Comparison of ENCODE assay signal across 8 cellular contexts in the genomic region with DNA sequence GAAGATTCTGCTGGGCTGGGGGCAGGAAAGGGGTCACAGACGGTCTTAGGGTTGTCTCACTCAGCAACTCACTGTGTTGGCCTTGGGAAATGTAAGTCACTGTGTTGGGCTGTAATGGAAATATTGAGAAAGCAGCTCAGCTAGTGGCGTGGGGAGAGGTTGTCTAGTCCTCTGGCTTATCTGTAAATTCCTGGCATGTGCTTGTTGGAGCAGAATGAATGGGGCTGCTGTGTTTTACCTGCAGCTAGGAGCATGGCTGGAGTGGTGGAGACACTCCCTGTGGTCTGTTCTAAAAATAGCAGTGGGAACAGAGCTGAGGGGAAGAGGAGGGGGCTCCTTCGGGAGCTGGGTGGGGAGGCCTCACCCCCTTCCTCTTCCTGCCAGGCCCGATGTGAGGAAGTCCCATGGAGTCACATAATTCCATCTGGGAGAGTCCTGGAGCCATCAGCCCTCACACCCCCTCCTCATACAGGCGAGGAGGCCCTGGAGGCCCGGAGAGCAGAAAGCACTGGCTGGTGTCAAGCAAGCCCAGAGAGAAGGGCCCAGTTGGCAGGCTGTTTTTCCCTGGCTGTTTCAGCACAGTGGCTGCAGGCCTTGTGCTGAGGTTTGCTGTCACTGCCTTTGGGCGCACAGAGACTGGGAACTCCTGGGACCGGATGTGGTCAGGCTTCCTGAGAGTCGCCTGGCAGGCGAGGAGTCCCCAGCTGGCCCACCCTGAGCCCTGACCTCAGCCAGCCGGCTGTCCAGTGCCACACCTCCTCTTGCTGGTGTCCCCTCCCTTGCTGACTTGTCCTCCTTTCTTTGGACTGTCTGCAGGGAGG.
DNase-seq lines count a peak whose midpoint lies in the region; FAIRE-seq and TF ChIP-seq lines count a peak whose summit lies in the region.

No MANE protein-coding gene starts in this region.

- FAIRE-seq in GM19239 (lab: Jason Lieb, UNC) = no peak

- no peak for TF ChIP-seq POLR2A in ovary (IDR thresholded peaks at IDR 0.05)

- intact Hi-C loops in ovary (cut with DNase I) = no loop called here

- peaks cover 9% of the 10 kb centered on the region for H3K4me1 ChIP-seq in ovary (ENCODE audit: insufficient read depth)

- H3K4me3 ChIP-seq in ovary = no peak overlapping the region

- peak overlapping the region; percentile 3 to 17 for H3K27ac ChIP-seq in ovary

- no peak for TF ChIP-seq EP300 in ovary (IDR thresholded peaks at IDR 0.05)

- no peaks in the 10 kb centered on the region for H3K27me3 ChIP-seq in ovary

- TF ChIP-seq CTCF in ovary (IDR thresholded peaks at IDR 0.05) = no peak

- H3K36me3 ChIP-seq in ovary = no peaks in the 10 kb centered on the region

- WGBS in ovary, 3 donors = 36 to 44% (median 41%) methylated on average over 9 to 11 of the region's 11 CpGs

- no peaks in the 10 kb centered on the region for H3K9me3 ChIP-seq in ovary

- DNase-seq in NCI-H2171 treated with DMSO at 0.1 percent for 48 hours (lab: John Stamatoyannopoulos, UW) (peak; percentile 8), NCI-H2171 (lab: John Stamatoyannopoulos, UW) (no peak), activated T-cell treated with anti-CD3 and anti-CD28 coated beads for 4 hours (peak; percentile 36), globus pallidus (ENCODE audit: low spot score) (peak; percentile 78), ovary (peak in 3 of 5 donors; percentile 48 to 61 (median 55)), HPDE6-E6E7 (ENCODE audit: extremely low spot score) (no peak), GM19239 (ENCODE audit: insufficient read length, low spot score) (no peak)
- no peak for DNase-seq in NK-92 treated with Interleukin-12 subunit alpha and Interleukin-12 subunit beta, amount 100 ng/mL, for 24 hours (lab: John Stamatoyannopoulos, UW)

Comparison
In these comparisons a context has a peak if more than half of its experiments do, and no peak if none do; other contexts are left out.
1. DNase-seq: peak in NCI-H2171 treated with DMSO at 0.1 percent for 48 hours (single experiment), activated T-cell treated with anti-CD3 and anti-CD28 coated beads for 4 hours (single experiment), globus pallidus (single experiment) and ovary (3 of 5); none in NCI-H2171 (single experiment), NK-92 treated with Interleukin-12 subunit alpha and Interleukin-12 subunit beta, amount 100 ng/mL, for 24 hours (single experiment), HPDE6-E6E7 (single experiment) and GM19239 (single experiment).